In the genomic region with DNA sequence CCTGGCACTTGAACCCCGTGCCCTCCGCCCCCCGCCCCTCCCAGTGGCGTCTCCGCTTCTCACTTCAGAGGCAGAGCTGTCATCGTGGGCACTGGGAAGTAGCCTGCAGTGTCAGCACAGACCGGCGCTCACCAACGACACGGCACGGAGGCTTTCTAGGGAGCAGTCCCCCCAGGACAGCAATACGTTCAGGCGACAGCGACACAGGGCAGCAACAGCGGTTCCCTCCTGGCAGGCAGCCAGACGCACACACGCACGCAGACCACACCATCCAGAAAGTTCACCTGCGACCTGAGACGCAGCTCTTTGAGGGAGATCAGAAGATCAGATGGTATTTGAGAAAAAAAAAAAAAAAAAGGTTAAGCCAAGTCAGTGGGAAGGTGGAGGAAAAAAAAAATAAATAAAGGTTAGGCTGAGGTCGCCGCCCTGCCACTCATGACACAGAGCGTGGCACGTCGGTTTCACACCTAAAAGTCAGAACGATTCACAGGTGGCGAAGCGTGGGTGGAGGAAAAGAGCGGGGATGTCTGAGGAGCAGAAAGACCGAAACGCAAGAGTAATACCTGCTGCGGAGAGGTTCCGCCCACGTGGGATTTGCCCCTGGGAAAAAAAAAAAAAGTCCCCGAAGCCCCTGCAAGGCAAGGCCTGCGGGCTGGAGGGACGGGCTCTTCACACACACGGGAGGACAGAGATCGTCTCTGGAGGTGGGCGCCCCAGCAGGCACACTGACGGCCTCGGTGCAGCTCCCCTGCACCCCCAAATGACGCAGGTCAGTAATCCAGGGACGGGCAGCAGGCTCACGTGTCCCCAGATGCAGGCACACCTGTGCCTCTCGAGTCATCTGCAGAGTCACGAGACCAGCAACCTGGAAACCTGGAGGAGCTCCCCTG, we compare ENCODE assay signal across 8 cellular contexts.
DNase-seq lines count a peak whose midpoint lies in the region; ATAC-seq and TF ChIP-seq lines count a peak whose summit lies in the region.

No MANE protein-coding gene starts in this region.

- DNase-seq in activated CD8-positive, alpha-beta T cell treated with anti-CD3 and anti-CD28 coated beads for 36 hours = peak; percentile 99
- DNase-seq in mesothelial cell of epicardium (ENCODE audit: low spot score in 2 of 2, unreplicated experiment in 2 of 2) (no peak), NCI-H187 treated with DMSO at 0.1 percent for 48 hours (lab: John Stamatoyannopoulos, UW) (no peak), iPS-NIHi7 (ENCODE audit: extremely low spot score) (no peak), NCI-H510A treated with DMSO at 0.1 percent for 48 hours (lab: John Stamatoyannopoulos, UW) (no peak), ACHN (no peak)

- peaks cover 3% of the 10 kb centered on the region for H3K27me3 Mint-ChIP-seq in activated CD8-positive, alpha-beta T cell treated with anti-CD3 and anti-CD28 coated beads for 36 hours
- H3K27me3 Mint-ChIP-seq in mesothelial cell of epicardium (ENCODE audit: low read depth) = no peaks in the 10 kb centered on the region

- no peak for TF ChIP-seq CTCF in activated CD8-positive, alpha-beta T cell treated with anti-CD3 and anti-CD28 coated beads for 36 hours (IDR thresholded peaks at IDR 0.05)
- TF ChIP-seq CTCF in mesothelial cell of epicardium (IDR thresholded peaks at IDR 0.05; ENCODE audit: unreplicated experiment) = no peak

- POLR2A ChIA-PET in activated CD8-positive, alpha-beta T cell treated with anti-CD3 and anti-CD28 coated beads for 36 hours (lab: Charles Lee) = interaction anchor here (0.6 to 5.4 kb wide), 13 partner anchors 8 to 369 kb away, joined by 3 to 104 read pairs (median 4); a partner anchor contains a TSS

- intact Hi-C loops in activated CD8-positive, alpha-beta T cell treated with anti-CD3 and anti-CD28 coated beads for 36 hours (cut with micrococcal nuclease) = loop anchor here (2.0 kb wide), 1 partner anchor 129 kb away; no protein-coding TSS in a partner anchor

- H3K27ac Mint-ChIP-seq in activated CD8-positive, alpha-beta T cell treated with anti-CD3 and anti-CD28 coated beads for 36 hours = peak overlapping the region; percentile 78
- peak overlapping the region; percentile 51 for H3K27ac Mint-ChIP-seq in mesothelial cell of epicardium

- ATAC-seq in GM18861 (IDR thresholded peaks at IDR 0.05; ENCODE audit: unreplicated experiment) = peak; percentile 37
- ATAC-seq in HG03139 (IDR thresholded peaks at IDR 0.05; ENCODE audit: unreplicated experiment) = peak; percentile 40
- ATAC-seq in activated CD8-positive, alpha-beta T cell treated with anti-CD3 and anti-CD28 coated beads for 36 hours = peak; percentile 76

- H3K4me1 Mint-ChIP-seq in activated CD8-positive, alpha-beta T cell treated with anti-CD3 and anti-CD28 coated beads for 36 hours (ENCODE audit: low read depth) = peaks cover 38% of the 10 kb centered on the region
- peaks cover 15% of the 10 kb centered on the region for H3K4me1 Mint-ChIP-seq in mesothelial cell of epicardium

- H3K36me3 Mint-ChIP-seq in activated CD8-positive, alpha-beta T cell treated with anti-CD3 and anti-CD28 coated beads for 36 hours (ENCODE audit: low read depth) = peaks cover 2% of the 10 kb centered on the region
- H3K36me3 Mint-ChIP-seq in mesothelial cell of epicardium = peaks cover 2% of the 10 kb centered on the region

- H3K4me3 Mint-ChIP-seq in activated CD8-positive, alpha-beta T cell treated with anti-CD3 and anti-CD28 coated beads for 36 hours = peak overlapping the region; percentile 65
- H3K4me3 Mint-ChIP-seq in mesothelial cell of epicardium = no peak overlapping the region

- no peaks in the 10 kb centered on the region for H3K9me3 Mint-ChIP-seq in activated CD8-positive, alpha-beta T cell treated with anti-CD3 and anti-CD28 coated beads for 36 hours
- H3K9me3 Mint-ChIP-seq in mesothelial cell of epicardium = no peaks in the 10 kb centered on the region

- CTCF ChIA-PET in activated CD8-positive, alpha-beta T cell treated with anti-CD3 and anti-CD28 coated beads for 36 hours (lab: Charles Lee) = interaction anchor here (1.2 to 11.8 kb wide), 8 partner anchors 8 to 145 kb away, joined by 3 to 96 read pairs (median 6); a partner anchor contains a TSS

- in situ Hi-C loops in ACHN (cut with HindIII; ENCODE audit: low pct_ligation_motif_present, low pct_unique_long_range_greater_than_20kb, low sequenced_read_pairs) = no loop called here
